Comparison of ENCODE assay signal across 9 cellular contexts in genomic region chrX:134374294-134374693, GRCh38. TPM values are rescaled to one million over a fixed set of nuclear protein-coding genes. Genes with fewer than 3 reads are reported as not detected.
DNase-seq lines count a peak whose midpoint lies in the region; ATAC-seq, FAIRE-seq and TF ChIP-seq lines count a peak whose summit lies in the region.
"Had no signal": no experiment of that assay in that cellular context is flagged by ENCODE, and none has a peak within 500 bp of the region (broad histone marks: within the 10 kb centered on the region; RNA-seq: fewer than 3 reads in every experiment).

No MANE protein-coding gene starts in this region.

- peak overlapping the region; percentile 98 for H3K27ac Mint-ChIP-seq in T-helper 1 cell treated with Interleukin-12 subunit alpha and Interleukin-12 subunit beta and Interleukin-4 antibody, amounts not matched to agents 30 μg/mL and 1 μg/mL, for 36 hours

- TF ChIP-seq POLR2A in gastroesophageal sphincter (IDR thresholded peaks at IDR 0.05): no peak
- TF ChIP-seq POLR2A in spleen (IDR thresholded peaks at IDR 0.05): no peak

- H3K4me3 ChIP-seq in gastroesophageal sphincter: peak overlapping the region; percentile 72 to 90
- H3K4me3 ChIP-seq in spleen: peak overlapping the region; percentile 44 to 73 (median 53)

- no peaks in the 10 kb centered on the region for H3K36me3 ChIP-seq in gastroesophageal sphincter
- H3K36me3 ChIP-seq in spleen: peaks cover 0 to 10% (median 1%) of the 10 kb centered on the region in 6 donors

- H3K4me1 ChIP-seq in gastroesophageal sphincter: peaks cover 0 to 18% (median 0%) of the 10 kb centered on the region in 3 donors
- peaks cover 0 to 45% (median 23%) of the 10 kb centered on the region in 6 donors for H3K4me1 ChIP-seq in spleen

- no peaks in the 10 kb centered on the region for H3K27me3 ChIP-seq in gastroesophageal sphincter
- no peaks in the 10 kb centered on the region for H3K27me3 ChIP-seq in spleen (replicated peaks in 1 of 7)

- peak overlapping the region; percentile 93 for H3K4me3 Mint-ChIP-seq in T-helper 1 cell treated with Interleukin-12 subunit alpha and Interleukin-12 subunit beta and Interleukin-4 antibody, amounts not matched to agents 30 μg/mL and 1 μg/mL, for 36 hours

- peaks cover 8% of the 10 kb centered on the region for H3K4me1 Mint-ChIP-seq in T-helper 1 cell treated with Interleukin-12 subunit alpha and Interleukin-12 subunit beta and Interleukin-4 antibody, amounts not matched to agents 30 μg/mL and 1 μg/mL, for 36 hours (ENCODE audit: low read depth)

- FAIRE-seq in RCC 7860 (lab: Jason Lieb, UNC): no peak
- FAIRE-seq: TTC549 had no signal

- no peaks in the 10 kb centered on the region for H3K27me3 Mint-ChIP-seq in T-helper 1 cell treated with Interleukin-12 subunit alpha and Interleukin-12 subunit beta and Interleukin-4 antibody, amounts not matched to agents 30 μg/mL and 1 μg/mL, for 36 hours (ENCODE audit: low read depth)

- intact Hi-C loops in spleen (cut with DNase I; ENCODE audit: low total_unique reads): no loop called here

- TF ChIP-seq EP300 in gastroesophageal sphincter (IDR thresholded peaks at IDR 0.05): no peak

- H3K9me3 Mint-ChIP-seq in T-helper 1 cell treated with Interleukin-12 subunit alpha and Interleukin-12 subunit beta and Interleukin-4 antibody, amounts not matched to agents 30 μg/mL and 1 μg/mL, for 36 hours: no peaks in the 10 kb centered on the region

- peak; percentile 32 for DNase-seq in DMS 273 (lab: John Stamatoyannopoulos, UW; ENCODE audit: unreplicated experiment)
- no peak for DNase-seq in DMS 273 treated with DMSO at 0.1 percent for 48 hours (lab: John Stamatoyannopoulos, UW)
- no peak for DNase-seq in spleen
- DNase-seq in RCC 7860 (ENCODE audit: low spot score): no peak
- DNase-seq in NCI-H446 treated with DMSO at 0.1 percent for 48 hours (lab: John Stamatoyannopoulos, UW): no peak

- H3K27ac ChIP-seq in gastroesophageal sphincter: peak overlapping the region in 3 of 4 donors; percentile 89 to 92 (median 92)
- H3K27ac ChIP-seq in spleen: peak overlapping the region; percentile 79 to 97 (median 92)

- WGBS in gastroesophageal sphincter (ENCODE audit: low coverage in 1 of 2), 2 donors: 0 to 38% methylated on average over 9 of the region's 9 CpGs
- WGBS in spleen, 5 donors: 1 to 38% (median 6%) methylated on average over 9 of the region's 9 CpGs

- no peak for ATAC-seq in gastroesophageal sphincter
- ATAC-seq in HG03280 (IDR thresholded peaks at IDR 0.05; ENCODE audit: unreplicated experiment): no peak

- H3K9me3 ChIP-seq in gastroesophageal sphincter (no peaks in the 10 kb centered on the region), spleen (no peaks in the 10 kb centered on the region)

- no peak for TF ChIP-seq CTCF in gastroesophageal sphincter (IDR thresholded peaks at IDR 0.05)
- no peak for TF ChIP-seq CTCF in spleen (IDR thresholded peaks at IDR 0.05 in 8 of 11, conservative IDR thresholded peaks at IDR 0.05 in 3 of 11)

- H3K36me3 Mint-ChIP-seq in T-helper 1 cell treated with Interleukin-12 subunit alpha and Interleukin-12 subunit beta and Interleukin-4 antibody, amounts not matched to agents 30 μg/mL and 1 μg/mL, for 36 hours (ENCODE audit: low read depth): peaks cover 4% of the 10 kb centered on the region

RNA-seq across cellular contexts. Expression of gene PHF6, which starts 1.2 kb away (rescaled TPM):
- total RNA-seq in gastroesophageal sphincter (10 to 100 TPM in 3 of 4 donors, 1 to 10 TPM in 1; 8.9 to 15.3 (median 12.5) TPM), spleen (10 to 100 TPM; 21.4 to 33.4 (median 27.5) TPM)
- polyA plus RNA-seq in spleen: 10 to 100 TPM in 2 of 3 donors, 1 to 10 TPM in 1; 9.7 to 13.3 (median 11.7) TPM
